ENCODE assay signal across 8 cellular contexts in the genomic region with DNA sequence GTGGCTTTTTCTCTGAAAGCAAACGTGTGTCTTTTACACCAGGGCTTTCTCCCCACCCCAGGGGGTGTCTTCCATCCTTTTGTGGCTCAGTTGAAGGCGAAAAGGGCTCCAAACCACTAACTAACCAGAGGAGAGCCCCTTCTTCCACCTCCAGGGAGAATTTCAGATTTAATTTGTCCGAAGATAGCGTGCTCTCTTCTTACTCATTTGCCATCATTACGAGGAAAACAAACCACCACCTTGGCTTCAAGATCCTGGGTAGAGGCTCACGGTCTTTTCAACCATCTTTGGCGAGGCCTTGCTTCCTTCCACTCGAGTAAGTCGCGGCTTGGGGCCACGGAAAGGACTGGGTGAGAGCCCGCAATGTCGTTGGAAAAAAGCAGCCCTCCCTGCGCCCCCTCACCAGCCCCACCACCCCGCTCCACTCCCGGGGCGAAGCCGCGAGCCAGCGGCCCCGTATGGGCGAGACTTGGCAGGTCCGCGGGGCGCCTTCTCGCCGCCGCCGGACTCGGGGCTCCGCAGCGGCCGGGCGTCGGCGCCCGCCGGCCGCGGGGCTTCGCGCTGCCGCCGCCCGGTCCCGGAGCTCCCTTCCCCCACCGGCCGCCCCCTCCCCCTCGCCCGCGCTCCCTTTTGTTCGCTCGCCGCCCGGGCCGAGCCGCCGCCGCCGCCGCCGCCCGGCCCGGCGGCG. TPM values are rescaled to one million over a fixed set of nuclear protein-coding genes. Genes with fewer than 3 reads are reported as not detected.
A peak's percentile ranks its signal among the peaks of the same experiment; 100 is the strongest.
DNase-seq lines count a peak whose midpoint lies in the region; ATAC-seq and TF ChIP-seq lines count a peak whose summit lies in the region.

No MANE protein-coding gene starts in this region.

- H3K27me3 ChIP-seq in neuron (ENCODE audit: insufficient read depth, low read length), result no peaks in the 10 kb centered on the region

- peaks cover 12% of the 10 kb centered on the region for H3K9me3 ChIP-seq in neuron (ENCODE audit: low read length)

- H2AFZ ChIP-seq in neuron (ENCODE audit: low read depth, low read length), result peak overlapping the region; percentile 15

- TF ChIP-seq EP300 in Ishikawa (IDR thresholded peaks at IDR 0.05; ENCODE audit: borderline replicate concordance), result no peak

- no peak for ATAC-seq in HG03097 (IDR thresholded peaks at IDR 0.05; ENCODE audit: low FRiP score, unreplicated experiment)

- in situ Hi-C loops in KBM-7 (cut with MboI; ENCODE audit: low pct_unique_long_range_greater_than_20kb, low sequenced_read_pairs), result no loop called here

- TF ChIP-seq RAD21 in Ishikawa (IDR thresholded peaks at IDR 0.05; ENCODE audit: low read depth), result no peak

- H3K4me3 ChIP-seq in fibroblast of the aortic adventitia (ENCODE audit: low read depth, low read length) (peak overlapping the region; percentile 58), neuron (ENCODE audit: low read length) (peak overlapping the region; percentile 77)

- TF ChIP-seq CTCF in fibroblast of the aortic adventitia (IDR thresholded peaks at IDR 0.05; ENCODE audit: insufficient read depth, low read length), result no peak

- H3K4me1 ChIP-seq in neuron (ENCODE audit: insufficient read depth, low read length), result peaks cover 55% of the 10 kb centered on the region

- DNase-seq in activated T-cell treated with anti-CD3 and anti-CD28 coated beads for 48 hours (ENCODE audit: low read depth) (peak; percentile 1), activated T-cell treated with anti-CD3 and anti-CD28 coated beads for 4 hours (no peak), fibroblast of the aortic adventitia (ENCODE audit: low read depth) (peak; percentile 66), KBM-7 (no peak)
- peak; percentile 47 for DNase-seq in activated T-cell treated with anti-CD3 and anti-CD28 coated beads, Interleukin-2, amount 50 U/mL, for 1 hour

- H3K36me3 ChIP-seq in neuron (ENCODE audit: insufficient read depth, low read length), result peaks cover 29% of the 10 kb centered on the region

TF ChIP-seq in Ishikawa, 13 proteins besides CTCF, POLR2A, EP300 and RAD21:
- TF ChIP-seq ZBTB7A (IDR thresholded peaks at IDR 0.05; ENCODE audit: low read depth) (no peak), TCF12 (IDR thresholded peaks at IDR 0.05; ENCODE audit: low read depth) (no peak), YY1 (IDR thresholded peaks at IDR 0.05; ENCODE audit: low read depth) (0 out of 2 replicates have a peak, but pooled peaks have one; percentile 38), TAF1 (IDR thresholded peaks at IDR 0.05; ENCODE audit: low read depth) (peak; percentile 3; the same call in 1 of the 2 replicates), FOXM1 (IDR thresholded peaks at IDR 0.05; ENCODE audit: borderline replicate concordance, low read depth) (no peak), EGR1 (IDR thresholded peaks at IDR 0.05) (0 out of 2 replicates have a peak, but pooled peaks have one; percentile 9), CEBPB (IDR thresholded peaks at IDR 0.05) (no peak)

RNA-seq across cellular contexts. Expression of gene ZNF532, which starts 1.7 kb away (rescaled TPM):
- 17.3 and 42.6 TPM in 2 replicates for total RNA-seq in fibroblast of the aortic adventitia (ENCODE audit: low replicate concordance)

Comparison
In these comparisons a context has a peak if more than half of its experiments do, and no peak if none do; other contexts are left out.
1. DNase-seq: peak in activated T-cell treated with anti-CD3 and anti-CD28 coated beads for 48 hours (single experiment), activated T-cell treated with anti-CD3 and anti-CD28 coated beads, Interleukin-2, amount 50 U/mL, for 1 hour (single experiment) and fibroblast of the aortic adventitia (single experiment); none in activated T-cell treated with anti-CD3 and anti-CD28 coated beads for 4 hours (single experiment) and KBM-7 (single experiment).